ENCODE assay signal across 1 cellular context in genomic region chr12:57127710-57128518, GRCh38.
A peak's percentile ranks its signal among the peaks of the same experiment; 100 is the strongest.
TF ChIP-seq lines count a peak whose summit lies in the region.

LRP1 (plus strand) TSS chr12:57128483; CDS start chr12:57128965, 482 bp downstream.

TF ChIP-seq in HepG2, 621 proteins besides CTCF, POLR2A, EP300 and RAD21 (continues in another document):
- TF ChIP-seq BCLAF1 (IDR thresholded peaks at IDR 0.05), result no peak
- peak; percentile 73 for TF ChIP-seq SAP130 (CRISPR knock-in tag; IDR thresholded peaks at IDR 0.05; ENCODE audit: low read depth)
- TF ChIP-seq ZNF672 (CRISPR knock-in tag; IDR thresholded peaks at IDR 0.05), result no peak
- TF ChIP-seq SRSF9 (IDR thresholded peaks at IDR 0.05; ENCODE audit: borderline replicate concordance, insufficient read depth, low read depth, low read length, poor library complexity, severe bottlenecking), result no peak
- peak in 1 of 2 experiments; percentile 47; a peak in 1 of 4 replicates for TF ChIP-seq KLF16 (CRISPR knock-in tag; IDR thresholded peaks at IDR 0.05)
- no peak for TF ChIP-seq ZNF292 (CRISPR knock-in tag; IDR thresholded peaks at IDR 0.05; ENCODE audit: borderline replicate concordance, low read depth)
- peak; percentile 87 for TF ChIP-seq RBFOX2 (IDR thresholded peaks at IDR 0.05; ENCODE audit: low read depth, low read length)
- TF ChIP-seq KMT2B (CRISPR knock-in tag; IDR thresholded peaks at IDR 0.05), result peak; percentile 23; the same call in 1 of the 2 replicates
- TF ChIP-seq TGIF2 (CRISPR knock-in tag; IDR thresholded peaks at IDR 0.05), result 0 out of 2 replicates have a peak, but pooled peaks have one; percentile 10
- no peak for TF ChIP-seq RXRA (CRISPR knock-in tag; IDR thresholded peaks at IDR 0.05)
- no peak for TF ChIP-seq ZIK1 (CRISPR knock-in tag; IDR thresholded peaks at IDR 0.05; ENCODE audit: borderline replicate concordance, low read depth)
- TF ChIP-seq SALL1 (CRISPR knock-in tag; IDR thresholded peaks at IDR 0.05), result peak; percentile 52; the same call in 1 of the 2 replicates
- TF ChIP-seq ZFP1 (CRISPR knock-in tag; IDR thresholded peaks at IDR 0.05), result no peak
- peak; percentile 51 for TF ChIP-seq ZFX (CRISPR knock-in tag; IDR thresholded peaks at IDR 0.05; ENCODE audit: low read depth)
- TF ChIP-seq GTF3A (CRISPR knock-in tag; conservative IDR thresholded peaks at IDR 0.05), result no peak
- 0 out of 2 replicates have a peak, but pooled peaks have one; percentile 10 for TF ChIP-seq ZNF230 (CRISPR knock-in tag; IDR thresholded peaks at IDR 0.05)
- peak; percentile 26; the same call in 1 of the 2 replicates for TF ChIP-seq PAX8 (CRISPR knock-in tag; IDR thresholded peaks at IDR 0.05; ENCODE audit: borderline replicate concordance)
- TF ChIP-seq ZNF589 (CRISPR knock-in tag; conservative IDR thresholded peaks at IDR 0.05), result no peak; the same call in 1 of the 2 replicates
- peak; percentile 28; the same call in 1 of the 2 replicates for TF ChIP-seq ZFP91 (CRISPR knock-in tag; IDR thresholded peaks at IDR 0.05; ENCODE audit: borderline replicate concordance)
- TF ChIP-seq KDM2A (CRISPR knock-in tag; IDR thresholded peaks at IDR 0.05; ENCODE audit: borderline replicate concordance, low read depth), result peak; percentile 60; the same call in 1 of the 2 replicates
- no peak for TF ChIP-seq PBX3 (CRISPR knock-in tag; IDR thresholded peaks at IDR 0.05; ENCODE audit: borderline replicate concordance)
- TF ChIP-seq ZNF3 (CRISPR knock-in tag; IDR thresholded peaks at IDR 0.05), result 0 out of 2 replicates have a peak, but pooled peaks have one; percentile 6
- TF ChIP-seq PAXIP1 (CRISPR knock-in tag; conservative IDR thresholded peaks at IDR 0.05), result peak; percentile 42
- TF ChIP-seq TBX2 (CRISPR knock-in tag; IDR thresholded peaks at IDR 0.05; ENCODE audit: borderline replicate concordance), result peak; percentile 5; the same call in 1 of the 2 replicates
- 0 out of 2 replicates have a peak, but pooled peaks have one; percentile 5 for TF ChIP-seq NCOA2 (CRISPR knock-in tag; IDR thresholded peaks at IDR 0.05)
- TF ChIP-seq ZSCAN31 (CRISPR knock-in tag; IDR thresholded peaks at IDR 0.05; ENCODE audit: low read depth), result 0 out of 2 replicates have a peak, but pooled peaks have one; percentile 31
- TF ChIP-seq NR3C1 (CRISPR knock-in tag; IDR thresholded peaks at IDR 0.05), result no peak
- TF ChIP-seq ZNF124 (CRISPR knock-in tag; IDR thresholded peaks at IDR 0.05), result no peak
- TF ChIP-seq PHF21A (CRISPR knock-in tag; IDR thresholded peaks at IDR 0.05), result no peak
- peak; percentile 86 for TF ChIP-seq SRSF1 (optimal IDR thresholded peaks at IDR 0.05; ENCODE audit: low read depth, low read length)
- no peak for TF ChIP-seq NBN (conservative IDR thresholded peaks at IDR 0.05)
- no peak for TF ChIP-seq GRHL1 (CRISPR knock-in tag; conservative IDR thresholded peaks at IDR 0.05)
- TF ChIP-seq REPIN1 (CRISPR knock-in tag; IDR thresholded peaks at IDR 0.05; ENCODE audit: borderline replicate concordance, low read depth), result 0 out of 2 replicates have a peak, but pooled peaks have one; percentile 13
- TF ChIP-seq ELF1 (CRISPR knock-in tag; IDR thresholded peaks at IDR 0.05), result 0 out of 2 replicates have a peak, but pooled peaks have one; percentile 16
- 0 out of 2 replicates have a peak, but pooled peaks have one; percentile 64 for TF ChIP-seq FOXC1 (CRISPR knock-in tag; IDR thresholded peaks at IDR 0.05; ENCODE audit: borderline replicate concordance)
- TF ChIP-seq ARID5B (CRISPR knock-in tag; IDR thresholded peaks at IDR 0.05), result no peak
- TF ChIP-seq ZNF746 (CRISPR knock-in tag; IDR thresholded peaks at IDR 0.05), result peak; percentile 47; the same call in 1 of the 2 replicates
- no peak for TF ChIP-seq U2AF2 (IDR thresholded peaks at IDR 0.05; ENCODE audit: low read depth, low read length)
- peak; percentile 62 for TF ChIP-seq HDAC1 (CRISPR knock-in tag; IDR thresholded peaks at IDR 0.05)
- TF ChIP-seq ATF7-NPFF (CRISPR knock-in tag; IDR thresholded peaks at IDR 0.05; ENCODE audit: low read depth), result peak; percentile 72; the same call in 1 of the 2 replicates
- peak; percentile 63; the same call in 1 of the 2 replicates for TF ChIP-seq ZNF136 (CRISPR knock-in tag; IDR thresholded peaks at IDR 0.05; ENCODE audit: low read depth)
- no peak for TF ChIP-seq ZNF256 (CRISPR knock-in tag; conservative IDR thresholded peaks at IDR 0.05)
- TF ChIP-seq ZNF670 (CRISPR knock-in tag; IDR thresholded peaks at IDR 0.05; ENCODE audit: borderline replicate concordance), result peak; percentile 31; the same call in 1 of the 2 replicates
- TF ChIP-seq FOXO1 (CRISPR knock-in tag; IDR thresholded peaks at IDR 0.05), result peak; percentile 52; the same call in 1 of the 2 replicates
- TF ChIP-seq ZBTB3 (CRISPR knock-in tag; IDR thresholded peaks at IDR 0.05; ENCODE audit: borderline replicate concordance, low read depth), result 0 out of 2 replicates have a peak, but pooled peaks have one; percentile 20
